In genomic region chr22:35586771-35587170, GRCh38 we compare ENCODE assay signal across 20 cellular contexts. TPM values are rescaled to one million over a fixed set of nuclear protein-coding genes. Genes with fewer than 3 reads are reported as not detected.
A peak's percentile ranks its signal among the peaks of the same experiment; 100 is the strongest.
DNase-seq lines count a peak whose midpoint lies in the region; ATAC-seq and TF ChIP-seq lines count a peak whose summit lies in the region.
"Had no signal": no experiment of that assay in that cellular context is flagged by ENCODE, and none has a peak within 500 bp of the region (broad histone marks: within the 10 kb centered on the region; RNA-seq: fewer than 3 reads in every experiment).

No MANE protein-coding gene starts in this region.

- H3K36me3 Mint-ChIP-seq in progenitor cell of endocrine pancreas (ENCODE audit: insufficient read depth) = no peaks in the 10 kb centered on the region
- H3K36me3 Mint-ChIP-seq: CD8-positive, alpha-beta memory T cell had no signal

- CTCF ChIA-PET in IMR-90 (lab: Yijun Ruan, JAX) = interaction anchor here (0.6 kb wide), 1 partner anchor 114 kb away, joined by 3 read pairs; no protein-coding TSS in a partner anchor

- H2AK9ac ChIP-seq in IMR-90 (replicated peaks; ENCODE audit: low read depth, low read length, poor library complexity) = no peak overlapping the region

- H3K27me3 Mint-ChIP-seq in progenitor cell of endocrine pancreas = peaks cover 5% of the 10 kb centered on the region

- in situ Hi-C loops in IMR-90 (cut with MboI; ENCODE audit: low sequenced_read_pairs) = loop anchor here (5.0 kb wide), 1 partner anchor 234 kb away; no protein-coding TSS in a partner anchor

- no TSS peak for BruUV-seq in IMR-90 (replicated peaks; lab: Mats Ljungman, UMichigan)

- H3K79me1 ChIP-seq in IMR-90 (ENCODE audit: low read depth in 1 of 2, low read length in 2 of 2) = no peaks in the 10 kb centered on the region

- no peak overlapping the region for H3K27ac Mint-ChIP-seq in progenitor cell of endocrine pancreas
- H3K27ac Mint-ChIP-seq: CD8-positive, alpha-beta memory T cell had no signal

- no peak overlapping the region for H2BK20ac ChIP-seq in IMR-90 (ENCODE audit: low read depth, low read length)

- POLR2A ChIA-PET in IMR-90 (lab: Charles Lee; ENCODE audit: unreplicated experiment) = no interaction called here

- H3K9ac ChIP-seq in IMR-90 (ENCODE audit: low read depth, low read length) (no peak overlapping the region), skeletal muscle tissue (ENCODE audit: low read depth in 1 of 3, low read length in 3 of 3) (no peak overlapping the region)
- H3K9ac ChIP-seq: BLaER1 had no signal

- H3K4me1 ChIP-seq in IMR-90 (ENCODE audit: control insufficient read depth, insufficient read depth, low read length) (peaks cover 9% of the 10 kb centered on the region), skeletal muscle tissue (ENCODE audit: control insufficient read depth in 3 of 3, insufficient read depth in 3 of 3, low read length in 3 of 3) (peaks cover 44 to 65% (median 55%) of the 10 kb centered on the region in 3 donors)

- dilution Hi-C loops in IMR-90 (cut with HindIII; ENCODE audit: low sequenced_read_pairs, unreplicated experiment) = no loop called here

- H2BK15ac ChIP-seq in IMR-90 (ENCODE audit: low read depth, low read length) = no peak overlapping the region; the same call in 2 of the 3 replicates

- H3K9me3 ChIP-seq in IMR-90 (ENCODE audit: control insufficient read depth, insufficient read depth, low read length) (peaks cover 3% of the 10 kb centered on the region; the same call in 1 of the 2 replicates), skeletal muscle tissue (ENCODE audit: control insufficient read depth in 3 of 3, low read length in 3 of 3) (no peaks in the 10 kb centered on the region)
- H3K9me3 ChIP-seq: BLaER1 had no signal

- TF ChIP-seq POLR2A in IMR-90 (IDR thresholded peaks at IDR 0.05; ENCODE audit: low read depth, low read length) = no peak

- peak overlapping the region; percentile 9; the same call in 1 of the 2 replicates for H4K91ac ChIP-seq in IMR-90 (ENCODE audit: insufficient read depth, low read depth, low read length)

- TF ChIP-seq CTCF in C4-2B (conservative IDR thresholded peaks at IDR 0.05) (no peak), IMR-90 (conservative IDR thresholded peaks at IDR 0.05; ENCODE audit: low read depth, low read length) (no peak), progenitor cell of endocrine pancreas (IDR thresholded peaks at IDR 0.05; ENCODE audit: unreplicated experiment) (no peak)

- no peak overlapping the region for H2BK120ac ChIP-seq in IMR-90 (ENCODE audit: low read depth, low read length)

- intact Hi-C loops in IMR-90 (cut with micrococcal nuclease) = no loop called here

- H3K4me1 Mint-ChIP-seq in progenitor cell of endocrine pancreas (ENCODE audit: low read depth) = no peaks in the 10 kb centered on the region
- H3K4me1 Mint-ChIP-seq: CD8-positive, alpha-beta memory T cell had no signal

- H2BK5ac ChIP-seq in IMR-90 (ENCODE audit: low read depth, low read length, poor library complexity, severe bottlenecking) = no peak overlapping the region

- no peaks in the 10 kb centered on the region for H3K36me3 ChIP-seq in IMR-90 (ENCODE audit: control insufficient read depth, insufficient read depth, low read length)
- H3K36me3 ChIP-seq in skeletal muscle tissue (ENCODE audit: control insufficient read depth in 3 of 3, insufficient read depth in 3 of 3, low read length in 3 of 3) = no peaks in the 10 kb centered on the region
- H3K36me3 ChIP-seq: BLaER1 had no signal

- no peaks in the 10 kb centered on the region for H3K9me3 Mint-ChIP-seq in progenitor cell of endocrine pancreas (ENCODE audit: low read depth)
- H3K9me3 Mint-ChIP-seq: CD8-positive, alpha-beta memory T cell had no signal

- no peak overlapping the region for H4K5ac ChIP-seq in IMR-90 (ENCODE audit: low read depth, low read length)

- no peak overlapping the region for H4K8ac ChIP-seq in IMR-90 (ENCODE audit: low read depth in 2 of 2, low read length in 2 of 2)

- H3K27ac ChIP-seq in C4-2B (peak overlapping the region; percentile 83), IMR-90 (ENCODE audit: insufficient read depth, low read length) (no peak overlapping the region), skeletal muscle tissue (ENCODE audit: low read depth, low read length) (peak overlapping the region; percentile 98)
- H3K27ac ChIP-seq: BLaER1 had no signal

- 0 out of 2 replicates have a peak overlapping the region, but pooled peaks have one; percentile 13 for H2AK5ac ChIP-seq in IMR-90 (ENCODE audit: low read depth, low read length)

- no peak overlapping the region for H3K14ac ChIP-seq in IMR-90 (replicated peaks; ENCODE audit: low read depth, low read length)

- H3K18ac ChIP-seq in IMR-90 (ENCODE audit: low read depth, low read length) = no peak overlapping the region

- H3K4ac ChIP-seq in IMR-90 (ENCODE audit: low read depth, low read length) = 0 out of 2 replicates have a peak overlapping the region, but pooled peaks have one; percentile 10

- H3K9me1 ChIP-seq in IMR-90 (ENCODE audit: insufficient read depth, low read length) = no peaks in the 10 kb centered on the region

- H3K27me3 ChIP-seq in IMR-90 (ENCODE audit: control insufficient read depth, insufficient read depth, low read length) (no peaks in the 10 kb centered on the region), skeletal muscle tissue (ENCODE audit: control insufficient read depth in 3 of 3, insufficient read depth in 3 of 3, low read length in 3 of 3) (no peaks in the 10 kb centered on the region)
- H3K27me3 ChIP-seq: BLaER1 had no signal

- H4K20me1 ChIP-seq in IMR-90 (ENCODE audit: insufficient read depth, low read length) = no peaks in the 10 kb centered on the region; the same call in 1 of the 2 replicates
- H4K20me1 ChIP-seq: BLaER1 had no signal

- H3K4me2 ChIP-seq in IMR-90 (ENCODE audit: low read depth, low read length) = no peak overlapping the region
- H3K4me2 ChIP-seq: BLaER1 had no signal

- H2AFZ ChIP-seq in IMR-90 (replicated peaks; ENCODE audit: low read length, poor library complexity) = no peak overlapping the region

- H3K4me3 Mint-ChIP-seq in progenitor cell of endocrine pancreas (ENCODE audit: low read depth) = no peak overlapping the region
- H3K4me3 Mint-ChIP-seq: CD8-positive, alpha-beta memory T cell had no signal

- H3K4me3 ChIP-seq in IMR-90 (ENCODE audit: insufficient read depth, low read depth, low read length) (no peak overlapping the region), skeletal muscle tissue (ENCODE audit: low read length in 3 of 3) (no peak overlapping the region)
- H3K4me3 ChIP-seq: BLaER1 had no signal

- DNase-seq in IMR-90 (no peak), islet precursor cell (peak; percentile 53), putamen (ENCODE audit: low spot score) (no peak), progenitor cell of endocrine pancreas (ENCODE audit: low spot score, unreplicated experiment) (no peak), DMS 273 (lab: John Stamatoyannopoulos, UW; ENCODE audit: unreplicated experiment) (no peak)
- DNase-seq: ACHN; CD8-positive, alpha-beta memory T cell; GOT3; HCEC 1CT; KG1; NCI-H1436 treated with DMSO at 0.1 percent for 48 hours; NCI-H226; NCI-H510A treated with DMSO at 0.1 percent for 48 hours; NCI-H748 treated with DMSO at 0.1 percent for 48 hours; NK-92 treated with Interleukin-12 subunit alpha and Interleukin-12 subunit beta, amount 100 ng/mL, for 24 hours had no signal

- no peak overlapping the region for H3K56ac ChIP-seq in IMR-90 (ENCODE audit: extremely low read depth, insufficient read depth, low read length)

- no peak for ATAC-seq in IMR-90 (ENCODE audit: low read depth)
- ATAC-seq: HepG2 had no signal

- TF ChIP-seq RAD21 in IMR-90 (IDR thresholded peaks at IDR 0.05; ENCODE audit: low read length) = no peak

- H3K23ac ChIP-seq in IMR-90 (ENCODE audit: low read depth, low read length) = no peak overlapping the region

TF ChIP-seq in IMR-90, 13 proteins besides CTCF, POLR2A, EP300 and RAD21:
- TF ChIP-seq NFE2L2 (IDR thresholded peaks at IDR 0.05; ENCODE audit: low read depth, low read length) = no peak
- no peak for TF ChIP-seq MAFK (IDR thresholded peaks at IDR 0.05; ENCODE audit: low read depth, low read length)
- TF ChIP-seq RFX5 (IDR thresholded peaks at IDR 0.05; ENCODE audit: low read depth, low read length) = no peak
- no peak for TF ChIP-seq RCOR1 (IDR thresholded peaks at IDR 0.05; ENCODE audit: insufficient replicate concordance, low read length)
- no peak for TF ChIP-seq MXI1 (IDR thresholded peaks at IDR 0.05; ENCODE audit: borderline replicate concordance, low read depth, low read length)
- no peak for TF ChIP-seq CHD1 (IDR thresholded peaks at IDR 0.05; ENCODE audit: low read depth, low read length)
- TF ChIP-seq ELK1 (IDR thresholded peaks at IDR 0.05; ENCODE audit: borderline replicate concordance, low read depth, low read length) = no peak
- no peak for TF ChIP-seq FOS (IDR thresholded peaks at IDR 0.05; ENCODE audit: low read depth, low read length)

RNA-seq across cellular contexts. Expression of gene MB, which starts 30.4 kb away (rescaled TPM):
- total RNA-seq in IMR-90 (2012; rRNA removed) (not detected in 2 replicates), skeletal muscle tissue (84.5 TPM), progenitor cell of endocrine pancreas (not detected in 2 replicates)
- polyA plus RNA-seq in IMR-90 (2012; rRNA removed) = not detected in 2 replicates
- not detected in 2 replicates for polyA plus RNA-seq in IMR-90 (2012; cell fraction: cytosol; rRNA removed)
- not detected in 2 replicates for polyA plus RNA-seq in IMR-90 (2012; cell fraction: nucleus; rRNA removed; ENCODE audit: low replicate concordance)
- total RNA-seq: HepG2 had no signal
- polyA plus RNA-seq: CD8-positive, alpha-beta memory T cell had no signal

RNA-seq across cellular contexts. Expression of gene RASD2, which starts 46.1 kb away (rescaled TPM):
- under 0.01 TPM in 2 replicates for total RNA-seq in IMR-90 (2012; rRNA removed)
- 0.32 and 0.36 TPM in 2 replicates for polyA plus RNA-seq in IMR-90 (2012; rRNA removed)
- 0.21 and 0.26 TPM in 2 replicates for polyA plus RNA-seq in IMR-90 (2012; cell fraction: cytosol; rRNA removed)
- polyA plus RNA-seq in IMR-90 (2012; cell fraction: nucleus; rRNA removed; ENCODE audit: low replicate concordance) = 0.42 and 0.53 TPM in 2 replicates
- 1.0 TPM for total RNA-seq in skeletal muscle tissue
- total RNA-seq in progenitor cell of endocrine pancreas = 0.07 TPM in 1 of 2 replicates, not detected in the other
- total RNA-seq: HepG2, HT-29 had no signal
- polyA plus RNA-seq: CD8-positive, alpha-beta memory T cell; HepG2 had no signal

Comparison
In these comparisons a context has a peak if more than half of its experiments do, and no peak if none do; other contexts are left out.
1. RNA of gene MB, which starts 30.4 kb away (total RNA-seq): 84.5 TPM in skeletal muscle tissue (single experiment); not detected in IMR-90 and not detected in progenitor cell of endocrine pancreas; every median in the first group is over 10 times any median in the second.